Comparison of ENCODE assay signal across 8 cellular contexts in genomic region chr12:121229879-121230537, GRCh38. TPM values are rescaled to one million over a fixed set of nuclear protein-coding genes. Genes with fewer than 3 reads are reported as not detected.
DNase-seq lines count a peak whose midpoint lies in the region; TF ChIP-seq lines count a peak whose summit lies in the region.
"Not testable (repeated sequence)": the region's sequence is repeated elsewhere in the genome, so short reads cannot be mapped to it uniquely, and the experiment has no call there.

No MANE protein-coding gene starts in this region.

- H3K4me1 ChIP-seq in adipocyte (ENCODE audit: control insufficient read depth, insufficient read depth, low read length) = not testable (repeated sequence)

- DNase-seq in COLO668 (lab: John Stamatoyannopoulos, UW; ENCODE audit: unreplicated experiment) (peak; percentile 85), HPDE6-E6E7 (ENCODE audit: extremely low spot score) (peak; percentile 70), NCI-H524 treated with DMSO at 0.1 percent for 48 hours (lab: John Stamatoyannopoulos, UW) (peak; percentile 19), UCSD-AML1 (lab: John Stamatoyannopoulos, UW; ENCODE audit: unreplicated experiment) (peak; percentile 51), adipocyte (ENCODE audit: low read depth) (peak; percentile 90), foreskin fibroblast (peak; percentile 66 to 88), mucosa of gallbladder (ENCODE audit: low spot score) (peak; percentile 60)
- DNase-seq in stimulated activated CD8-positive, alpha-beta memory T cell treated with anti-CD3 and anti-CD28 coated beads, Interleukin-2, amount 100 ng/mL, for 1 hour (ENCODE audit: low read depth in 2 of 2) = peak; percentile 15 to 36

- peaks cover 14% of the 10 kb centered on the region for H3K36me3 ChIP-seq in adipocyte (ENCODE audit: control insufficient read depth, insufficient read depth, low read length, severe bottlenecking)

- not testable (repeated sequence) for H3K9me3 ChIP-seq in adipocyte (ENCODE audit: control insufficient read depth, low read length)

- peak; percentile 90 for TF ChIP-seq CTCF in foreskin fibroblast (IDR thresholded peaks at IDR 0.05; ENCODE audit: low read depth, low read length)

- not testable (repeated sequence) for H3K4me3 ChIP-seq in adipocyte (ENCODE audit: low read length); foreskin fibroblast (ENCODE audit: low read depth in 1 of 2, low read length in 2 of 2)

- not testable (repeated sequence) for H3K9ac ChIP-seq in adipocyte (ENCODE audit: low read length)

- not testable (repeated sequence) for H3K27me3 ChIP-seq in adipocyte (replicated peaks; ENCODE audit: control insufficient read depth, insufficient read depth, low read length)

RNA-seq across cellular contexts. Expression of gene P2RX4, which starts 20.1 kb away (rescaled TPM):
- 66.6 TPM for total RNA-seq in mucosa of gallbladder

Comparison
In these comparisons a context has a peak if more than half of its experiments do, and no peak if none do; other contexts are left out.
1. DNase-seq: peak in every context shown above with its lines; median percentile 90 in adipocyte; 85 in COLO668; 77 in foreskin fibroblast; 70 in HPDE6-E6E7; 60 in mucosa of gallbladder; 51 in UCSD-AML1; 26 in stimulated activated CD8-positive, alpha-beta memory T cell treated with anti-CD3 and anti-CD28 coated beads, Interleukin-2, amount 100 ng/mL, for 1 hour; 19 in NCI-H524 treated with DMSO at 0.1 percent for 48 hours.